ENCODE assay signal across 27 cellular contexts in genomic region chr5:166856771-166857170, GRCh38.
"Had no signal": no experiment of that assay in that cellular context is flagged by ENCODE, and none has a peak within 500 bp of the region (broad histone marks: within the 10 kb centered on the region; RNA-seq: fewer than 3 reads in every experiment).

No MANE protein-coding gene starts in this region.

- H3K27ac ChIP-seq: coronary artery, dorsolateral prefrontal cortex, epithelial cell of prostate, esophagus squamous epithelium, gastrocnemius medialis, heart right ventricle, left lung, lower lobe of right lung had no signal

- H3K4me1 ChIP-seq: esophagus squamous epithelium, gastrocnemius medialis, heart right ventricle, left lung, lower lobe of right lung had no signal

- H3K9me3 Mint-ChIP-seq: mesothelial cell of epicardium had no signal

- H3K4me1 Mint-ChIP-seq: mesothelial cell of epicardium had no signal

- H3K36me3 Mint-ChIP-seq: mesothelial cell of epicardium had no signal

- DNase-seq: dermis blood vessel endothelial cell; dorsolateral prefrontal cortex; effector CD4-positive, alpha-beta T cell; effector memory CD4-positive, alpha-beta T cell; erythroblast; esophagus squamous epithelium; foreskin fibroblast; foreskin melanocyte; gastrocnemius medialis; glutamatergic neuron; head of caudate nucleus; heart right ventricle; hippocampal formation; left cardiac atrium; left lung; left ventricle myocardium superior; lower lobe of right lung; mesenchymal stem cell; mucosa of descending colon had no signal

- H3K4me3 Mint-ChIP-seq: mesothelial cell of epicardium had no signal

- ATAC-seq: esophagus mucosa, gastrocnemius medialis, heart right ventricle, left cardiac atrium, left lung, left ventricle myocardium superior, lower lobe of right lung, mucosa of descending colon had no signal

- H3K4me3 ChIP-seq: coronary artery, dorsolateral prefrontal cortex, esophagus squamous epithelium, gastrocnemius medialis, heart right ventricle, left lung, lower lobe of right lung, mucosa of descending colon had no signal

- H3K27ac Mint-ChIP-seq: mesothelial cell of epicardium had no signal

- H3K36me3 ChIP-seq: esophagus squamous epithelium, gastrocnemius medialis, heart right ventricle, left lung, lower lobe of right lung had no signal

- H3K27me3 ChIP-seq: dorsolateral prefrontal cortex, esophagus squamous epithelium, gastrocnemius medialis, heart right ventricle, left lung had no signal

- FAIRE-seq: colon, endometrium, islet of Langerhans, keratinocyte had no signal

- H3K9me3 ChIP-seq: esophagus squamous epithelium, gastrocnemius medialis, heart right ventricle, left lung, lower lobe of right lung, mucosa of descending colon had no signal
